ENCODE assay signal across 17 cellular contexts in genomic region chr15:71449363-71449762, GRCh38.
"Had no signal": no experiment of that assay in that cellular context is flagged by ENCODE, and none has a peak within 500 bp of the region (broad histone marks: within the 10 kb centered on the region; RNA-seq: fewer than 3 reads in every experiment).

No MANE protein-coding gene starts in this region.

- H3K27me3 ChIP-seq: colonic mucosa, gastroesophageal sphincter, pancreas had no signal

- H3K9me3 ChIP-seq: colonic mucosa, gastroesophageal sphincter, pancreas, psoas muscle, spleen, thoracic aorta had no signal

- H3K4me1 ChIP-seq: pancreas, spleen had no signal

- ATAC-seq: activated CD8-positive, alpha-beta memory T cell treated with anti-CD3 and anti-CD28 coated beads, Interleukin-2, amount 10 ng/mL, durations not matched to agents 7 days and 5 days; activated CD8-positive, alpha-beta T cell treated with anti-CD3 and anti-CD28 coated beads, Interleukin-2, amount 10 ng/mL, durations not matched to agents 7 days and 5 days; gastroesophageal sphincter; naive thymus-derived CD8-positive, alpha-beta T cell; stimulated activated naive CD8-positive, alpha-beta T cell treated with anti-CD3 and anti-CD28 coated beads, Interleukin-15, Interleukin-2, amounts not matched to agents 100 U/mL and 50 U/mL, for 24 hours had no signal

- H3K27ac ChIP-seq: colonic mucosa, gastroesophageal sphincter, pancreas, psoas muscle, spleen, thoracic aorta had no signal

- H3K4me3 ChIP-seq: colonic mucosa, gastroesophageal sphincter, pancreas, psoas muscle, spleen, thoracic aorta had no signal

- H3K36me3 ChIP-seq: colonic mucosa, gastroesophageal sphincter, pancreas, spleen, thoracic aorta had no signal

- DNase-seq: activated B cell treated with CpG ODN at 0.5 μM for 24 hours; activated CD4-positive, alpha-beta T cell treated with anti-CD3 and anti-CD28 coated beads, Interleukin-2, amount 50 U/mL, for 1 hour; activated CD8-positive, alpha-beta memory T cell treated with anti-CD3 and anti-CD28 coated beads, Interleukin-2, amount 10 ng/mL, durations not matched to agents 7 days and 5 days; activated CD8-positive, alpha-beta T cell treated with anti-CD3 and anti-CD28 coated beads, Interleukin-2, amount 10 ng/mL, durations not matched to agents 7 days and 5 days; activated naive CD4-positive, alpha-beta T cell; activated T-cell treated with anti-CD3 and anti-CD28 coated beads, Interleukin-2, amount 50 U/mL, for 48 hours; cerebellar nuclear complex; effector CD8-positive, alpha-beta T cell; naive thymus-derived CD8-positive, alpha-beta T cell; psoas muscle; spleen; stimulated activated naive CD8-positive, alpha-beta T cell treated with anti-CD3 and anti-CD28 coated beads, Interleukin-15, Interleukin-2, amounts not matched to agents 100 U/mL and 50 U/mL, for 24 hours; T-helper 1 cell had no signal
